In genomic region chr17:16194339-16194738, GRCh38 we compare ENCODE assay signal across 8 cellular contexts. TPM values are rescaled to one million over a fixed set of nuclear protein-coding genes. Genes with fewer than 3 reads are reported as not detected.
A peak's percentile ranks its signal among the peaks of the same experiment; 100 is the strongest.
DNase-seq lines count a peak whose midpoint lies in the region; ATAC-seq and TF ChIP-seq lines count a peak whose summit lies in the region.
"Not testable (repeated sequence)": the region's sequence is repeated elsewhere in the genome, so short reads cannot be mapped to it uniquely, and the experiment has no call there.

No MANE protein-coding gene starts in this region.

- peaks cover 86% of the 10 kb centered on the region for H3K36me3 Mint-ChIP-seq in CD4-positive, alpha-beta T cell (ENCODE audit: low read depth)
- H3K36me3 Mint-ChIP-seq in activated CD4-positive, alpha-beta T cell treated with anti-CD3 and anti-CD28 coated beads, Interleukin-2, amount 10 ng/mL, durations not matched to agents 24 days and 14 days (ENCODE audit: low read depth): peaks cover 43% of the 10 kb centered on the region
- peaks cover 70% of the 10 kb centered on the region for H3K36me3 Mint-ChIP-seq in activated T-cell treated with anti-CD3 and anti-CD28 coated beads, Interleukin-2, amount 50 U/mL, for 24 hours (ENCODE audit: low read depth)
- H3K36me3 Mint-ChIP-seq in activated naive CD4-positive, alpha-beta T cell treated with anti-CD3 and anti-CD28 coated beads, Interleukin-2, amount 50 U/mL, for 72 hours: peaks cover 7 to 34% of the 10 kb centered on the region in 2 donors
- H3K36me3 Mint-ChIP-seq in central memory CD8-positive, alpha-beta T cell (ENCODE audit: insufficient read depth): peaks cover 41% of the 10 kb centered on the region
- H3K36me3 Mint-ChIP-seq in naive thymus-derived CD4-positive, alpha-beta T cell: peaks cover 4 to 50% (median 23%) of the 10 kb centered on the region in 5 donors
- H3K36me3 Mint-ChIP-seq in stimulated activated effector memory CD8-positive, alpha-beta T cell treated with anti-CD3 and anti-CD28 coated beads, Interleukin-12 subunit alpha, Interleukin-12 subunit beta, amount 100 ng/mL, for 72 hours: peaks cover 92% of the 10 kb centered on the region

- H3K9me3 Mint-ChIP-seq in CD4-positive, alpha-beta T cell; activated CD4-positive, alpha-beta T cell treated with anti-CD3 and anti-CD28 coated beads, Interleukin-2, amount 10 ng/mL, durations not matched to agents 24 days and 14 days; activated T-cell treated with anti-CD3 and anti-CD28 coated beads, Interleukin-2, amount 50 U/mL, for 24 hours; activated naive CD4-positive, alpha-beta T cell treated with anti-CD3 and anti-CD28 coated beads, Interleukin-2, amount 50 U/mL, for 72 hours; central memory CD8-positive, alpha-beta T cell; naive thymus-derived CD4-positive, alpha-beta T cell; stimulated activated effector memory CD8-positive, alpha-beta T cell treated with anti-CD3 and anti-CD28 coated beads, Interleukin-12 subunit alpha, Interleukin-12 subunit beta, amount 100 ng/mL, for 72 hours: not testable (repeated sequence)

- CTCF ChIA-PET in CD4-positive, alpha-beta T cell (lab: Charles Lee): interaction anchor here (0.9 kb wide), 1 partner anchor 21 kb away, joined by 3 read pairs; the partner anchor contains the start of gene NCOR1
- CTCF ChIA-PET in naive thymus-derived CD4-positive, alpha-beta T cell (lab: Charles Lee): not testable (repeated sequence)

- not testable (repeated sequence) for H3K4me3 ChIP-seq in naive thymus-derived CD4-positive, alpha-beta T cell (ENCODE audit: low read length)

- not testable (repeated sequence) for H3K27ac ChIP-seq in CD4-positive, alpha-beta T cell (ENCODE audit: low read depth, low read length); naive thymus-derived CD4-positive, alpha-beta T cell (ENCODE audit: low read depth, low read length)

- not testable (repeated sequence) for H3K27me3 ChIP-seq in CD4-positive, alpha-beta T cell (ENCODE audit: control insufficient read depth, insufficient read depth, low read length); naive thymus-derived CD4-positive, alpha-beta T cell (ENCODE audit: control insufficient read depth in 2 of 2, insufficient read depth in 2 of 2, low read length in 2 of 2)

- H3K27me3 Mint-ChIP-seq in CD4-positive, alpha-beta T cell; activated CD4-positive, alpha-beta T cell treated with anti-CD3 and anti-CD28 coated beads, Interleukin-2, amount 10 ng/mL, durations not matched to agents 24 days and 14 days; activated T-cell treated with anti-CD3 and anti-CD28 coated beads, Interleukin-2, amount 50 U/mL, for 24 hours; central memory CD8-positive, alpha-beta T cell; naive thymus-derived CD4-positive, alpha-beta T cell: not testable (repeated sequence)

- POLR2A ChIA-PET in CD4-positive, alpha-beta T cell (lab: Charles Lee); naive thymus-derived CD4-positive, alpha-beta T cell (lab: Charles Lee): not testable (repeated sequence)

- H3K9me3 ChIP-seq in CD4-positive, alpha-beta T cell (ENCODE audit: control insufficient read depth, low read length); naive thymus-derived CD4-positive, alpha-beta T cell (ENCODE audit: control insufficient read depth in 2 of 3, low read length in 3 of 3): not testable (repeated sequence)

- not testable (repeated sequence) for H3K4me1 ChIP-seq in naive thymus-derived CD4-positive, alpha-beta T cell (ENCODE audit: control insufficient read depth in 2 of 2, insufficient read depth in 2 of 2, low read length in 2 of 2)

- DNase-seq in CD4-positive, alpha-beta T cell; activated CD4-positive, alpha-beta T cell treated with anti-CD3 and anti-CD28 coated beads, Interleukin-2, amount 10 ng/mL, durations not matched to agents 24 days and 14 days; activated T-cell treated with anti-CD3 and anti-CD28 coated beads, Interleukin-2, amount 50 U/mL, for 24 hours; activated naive CD4-positive, alpha-beta T cell treated with anti-CD3 and anti-CD28 coated beads, Interleukin-2, amount 50 U/mL, for 72 hours (ENCODE audit: low spot score in 2 of 2); central memory CD8-positive, alpha-beta T cell (ENCODE audit: low spot score in 2 of 2); naive thymus-derived CD4-positive, alpha-beta T cell: not testable (repeated sequence)
- peak in 55 of 76 experiments; percentile 2 to 72 (median 28) for DNase-seq in HUDEP-2 (lab: John Stamatoyannopoulos, UW; ENCODE audit: unreplicated experiment in 76 of 76)
- DNase-seq in stimulated activated effector memory CD8-positive, alpha-beta T cell treated with anti-CD3 and anti-CD28 coated beads, Interleukin-12 subunit alpha, Interleukin-12 subunit beta, amount 100 ng/mL, for 72 hours (ENCODE audit: low spot score in 2 of 2): peak in 1 of 2 donors; percentile 43

- intact Hi-C loops in CD4-positive, alpha-beta T cell (cut with DNase I, micrococcal nuclease); activated CD4-positive, alpha-beta T cell treated with anti-CD3 and anti-CD28 coated beads, Interleukin-2, amount 10 ng/mL, durations not matched to agents 24 days and 14 days (cut with micrococcal nuclease); naive thymus-derived CD4-positive, alpha-beta T cell (cut with micrococcal nuclease): not testable (repeated sequence)

- peaks cover 53% of the 10 kb centered on the region for H3K4me1 Mint-ChIP-seq in CD4-positive, alpha-beta T cell (ENCODE audit: low read depth)
- peaks cover 16% of the 10 kb centered on the region for H3K4me1 Mint-ChIP-seq in activated CD4-positive, alpha-beta T cell treated with anti-CD3 and anti-CD28 coated beads, Interleukin-2, amount 10 ng/mL, durations not matched to agents 24 days and 14 days
- peaks cover 34% of the 10 kb centered on the region for H3K4me1 Mint-ChIP-seq in activated T-cell treated with anti-CD3 and anti-CD28 coated beads, Interleukin-2, amount 50 U/mL, for 24 hours (ENCODE audit: low read depth)
- H3K4me1 Mint-ChIP-seq in central memory CD8-positive, alpha-beta T cell: peaks cover 39% of the 10 kb centered on the region
- H3K4me1 Mint-ChIP-seq in naive thymus-derived CD4-positive, alpha-beta T cell: peaks cover 27 to 56% (median 41%) of the 10 kb centered on the region in 7 donors
- H3K4me1 Mint-ChIP-seq in stimulated activated effector memory CD8-positive, alpha-beta T cell treated with anti-CD3 and anti-CD28 coated beads, Interleukin-12 subunit alpha, Interleukin-12 subunit beta, amount 100 ng/mL, for 72 hours: peaks cover 24% of the 10 kb centered on the region

- not testable (repeated sequence) for TF ChIP-seq CTCF in CD4-positive, alpha-beta T cell (IDR thresholded peaks at IDR 0.05)

- ATAC-seq in CD4-positive, alpha-beta T cell (ENCODE audit: poor library complexity); activated naive CD4-positive, alpha-beta T cell treated with anti-CD3 and anti-CD28 coated beads, Interleukin-2, amount 50 U/mL, for 72 hours; central memory CD8-positive, alpha-beta T cell (replicated peaks; ENCODE audit: extremely low read depth, poor library complexity, severe bottlenecking); naive thymus-derived CD4-positive, alpha-beta T cell; stimulated activated effector memory CD8-positive, alpha-beta T cell treated with anti-CD3 and anti-CD28 coated beads, Interleukin-12 subunit alpha, Interleukin-12 subunit beta, amount 100 ng/mL, for 72 hours: not testable (repeated sequence)

- peaks cover 0 to 25% (median 5%) of the 10 kb centered on the region in 3 experiments for H3K36me3 ChIP-seq in naive thymus-derived CD4-positive, alpha-beta T cell (ENCODE audit: control insufficient read depth in 2 of 3, insufficient read depth in 3 of 3, low read length in 3 of 3)

- H3K27ac Mint-ChIP-seq in CD4-positive, alpha-beta T cell: peak overlapping the region; percentile 82
- peak overlapping the region; percentile 68 for H3K27ac Mint-ChIP-seq in activated CD4-positive, alpha-beta T cell treated with anti-CD3 and anti-CD28 coated beads, Interleukin-2, amount 10 ng/mL, durations not matched to agents 24 days and 14 days
- H3K27ac Mint-ChIP-seq in activated T-cell treated with anti-CD3 and anti-CD28 coated beads, Interleukin-2, amount 50 U/mL, for 24 hours: peak overlapping the region; percentile 38
- H3K27ac Mint-ChIP-seq in activated naive CD4-positive, alpha-beta T cell treated with anti-CD3 and anti-CD28 coated beads, Interleukin-2, amount 50 U/mL, for 72 hours: peak overlapping the region; percentile 7 to 13
- H3K27ac Mint-ChIP-seq in central memory CD8-positive, alpha-beta T cell (ENCODE audit: low read depth): peak overlapping the region; percentile 95
- peak overlapping the region in 6 of 9 donors; percentile 10 to 73 (median 47) for H3K27ac Mint-ChIP-seq in naive thymus-derived CD4-positive, alpha-beta T cell
- H3K27ac Mint-ChIP-seq in stimulated activated effector memory CD8-positive, alpha-beta T cell treated with anti-CD3 and anti-CD28 coated beads, Interleukin-12 subunit alpha, Interleukin-12 subunit beta, amount 100 ng/mL, for 72 hours: peak overlapping the region; percentile 13

- H3K4me3 Mint-ChIP-seq in CD4-positive, alpha-beta T cell; activated CD4-positive, alpha-beta T cell treated with anti-CD3 and anti-CD28 coated beads, Interleukin-2, amount 10 ng/mL, durations not matched to agents 24 days and 14 days; activated T-cell treated with anti-CD3 and anti-CD28 coated beads, Interleukin-2, amount 50 U/mL, for 24 hours; central memory CD8-positive, alpha-beta T cell; stimulated activated effector memory CD8-positive, alpha-beta T cell treated with anti-CD3 and anti-CD28 coated beads, Interleukin-12 subunit alpha, Interleukin-12 subunit beta, amount 100 ng/mL, for 72 hours: not testable (repeated sequence)
- peak overlapping the region in 1 of 10 donors; percentile 4 for H3K4me3 Mint-ChIP-seq in naive thymus-derived CD4-positive, alpha-beta T cell

RNA-seq across cellular contexts. Expression of gene NCOR1, which starts 21.0 kb away (rescaled TPM):
- total RNA-seq in CD4-positive, alpha-beta T cell: 100 to 1,000 TPM; 118 TPM
- 119 and 133 TPM in 2 replicates for total RNA-seq in activated CD4-positive, alpha-beta T cell treated with anti-CD3 and anti-CD28 coated beads, Interleukin-2, amount 10 ng/mL, durations not matched to agents 24 days and 14 days
- 100 to 1,000 TPM; 143 to 153 TPM for total RNA-seq in activated naive CD4-positive, alpha-beta T cell treated with anti-CD3 and anti-CD28 coated beads, Interleukin-2, amount 50 U/mL, for 72 hours
- total RNA-seq in naive thymus-derived CD4-positive, alpha-beta T cell: 100 to 1,000 TPM; 131 to 169 (median 149) TPM
- 100 to 1,000 TPM in 1 of 2 donors, 10 to 100 TPM in 1; 75.8 to 165 TPM for polyA plus RNA-seq in naive thymus-derived CD4-positive, alpha-beta T cell

RNA-seq across cellular contexts. Expression of gene PIGL, which starts 22.7 kb away (rescaled TPM):
- total RNA-seq in CD4-positive, alpha-beta T cell: 10 to 100 TPM; 48.4 to 49.0 TPM
- total RNA-seq in activated CD4-positive, alpha-beta T cell treated with anti-CD3 and anti-CD28 coated beads, Interleukin-2, amount 10 ng/mL, durations not matched to agents 24 days and 14 days: 41.5 and 42.7 TPM in 2 replicates
- 10 to 100 TPM; 39.2 to 40.2 TPM for total RNA-seq in activated naive CD4-positive, alpha-beta T cell treated with anti-CD3 and anti-CD28 coated beads, Interleukin-2, amount 50 U/mL, for 72 hours
- 10 to 100 TPM; 34.1 to 82.5 (median 75.3) TPM for total RNA-seq in naive thymus-derived CD4-positive, alpha-beta T cell
- 10 to 100 TPM; 12.3 to 15.2 TPM for polyA plus RNA-seq in naive thymus-derived CD4-positive, alpha-beta T cell

Comparison
In these comparisons a context has a peak if more than half of its experiments do, and no peak if none do; other contexts are left out.
1. H3K27ac Mint-ChIP-seq: peak in every context shown above with its lines; median percentile 95 in central memory CD8-positive, alpha-beta T cell; 82 in CD4-positive, alpha-beta T cell; 68 in activated CD4-positive, alpha-beta T cell treated with anti-CD3 and anti-CD28 coated beads, Interleukin-2, amount 10 ng/mL, durations not matched to agents 24 days and 14 days; 47 in naive thymus-derived CD4-positive, alpha-beta T cell; 38 in activated T-cell treated with anti-CD3 and anti-CD28 coated beads, Interleukin-2, amount 50 U/mL, for 24 hours; 13 in stimulated activated effector memory CD8-positive, alpha-beta T cell treated with anti-CD3 and anti-CD28 coated beads, Interleukin-12 subunit alpha, Interleukin-12 subunit beta, amount 100 ng/mL, for 72 hours; 10 in activated naive CD4-positive, alpha-beta T cell treated with anti-CD3 and anti-CD28 coated beads, Interleukin-2, amount 50 U/mL, for 72 hours.